Comparison of ENCODE assay signal across 1 cellular context in the genomic region with DNA sequence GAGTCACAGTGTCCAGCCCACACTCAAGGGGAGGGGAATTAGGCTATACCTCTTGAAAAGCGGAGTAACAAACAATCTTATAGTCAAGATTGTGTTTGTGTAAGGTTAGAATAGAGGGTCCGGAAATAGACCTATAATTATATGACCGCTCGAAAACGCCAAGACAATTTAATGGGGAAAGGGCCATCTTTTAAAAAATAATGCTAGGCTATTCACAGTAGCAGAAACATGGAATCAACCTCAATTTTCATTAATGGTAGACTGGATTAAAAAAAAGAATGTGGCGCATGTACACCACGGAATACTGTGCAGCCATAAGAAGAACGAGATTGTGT.
TF ChIP-seq lines count a peak whose summit lies in the region.

No MANE protein-coding gene starts in this region.

TF ChIP-seq in SK-N-SH, 30 proteins besides CTCF, POLR2A, EP300 and RAD21 (continued from another document):
- TF ChIP-seq, protein P1, sequence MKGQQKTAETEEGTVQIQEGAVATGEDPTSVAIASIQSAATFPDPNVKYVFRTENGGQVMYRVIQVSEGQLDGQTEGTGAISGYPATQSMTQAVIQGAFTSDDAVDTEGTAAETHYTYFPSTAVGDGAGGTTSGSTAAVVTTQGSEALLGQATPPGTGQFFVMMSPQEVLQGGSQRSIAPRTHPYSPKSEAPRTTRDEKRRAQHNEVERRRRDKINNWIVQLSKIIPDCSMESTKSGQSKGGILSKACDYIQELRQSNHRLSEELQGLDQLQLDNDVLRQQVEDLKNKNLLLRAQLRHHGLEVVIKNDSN (IDR thresholded peaks at IDR 0.05; ENCODE audit: borderline replicate concordance, low read depth): no peak
- no peak for TF ChIP-seq JUND (IDR thresholded peaks at IDR 0.05)
- no peak for TF ChIP-seq TCF12 (IDR thresholded peaks at IDR 0.05)
- TF ChIP-seq YY1 (IDR thresholded peaks at IDR 0.05; ENCODE audit: low read depth): no peak
TF ChIP-seq in SK-N-SH: peak in this region for 0.
